8 cellular contexts compared by ENCODE assay signal in the genomic region with DNA sequence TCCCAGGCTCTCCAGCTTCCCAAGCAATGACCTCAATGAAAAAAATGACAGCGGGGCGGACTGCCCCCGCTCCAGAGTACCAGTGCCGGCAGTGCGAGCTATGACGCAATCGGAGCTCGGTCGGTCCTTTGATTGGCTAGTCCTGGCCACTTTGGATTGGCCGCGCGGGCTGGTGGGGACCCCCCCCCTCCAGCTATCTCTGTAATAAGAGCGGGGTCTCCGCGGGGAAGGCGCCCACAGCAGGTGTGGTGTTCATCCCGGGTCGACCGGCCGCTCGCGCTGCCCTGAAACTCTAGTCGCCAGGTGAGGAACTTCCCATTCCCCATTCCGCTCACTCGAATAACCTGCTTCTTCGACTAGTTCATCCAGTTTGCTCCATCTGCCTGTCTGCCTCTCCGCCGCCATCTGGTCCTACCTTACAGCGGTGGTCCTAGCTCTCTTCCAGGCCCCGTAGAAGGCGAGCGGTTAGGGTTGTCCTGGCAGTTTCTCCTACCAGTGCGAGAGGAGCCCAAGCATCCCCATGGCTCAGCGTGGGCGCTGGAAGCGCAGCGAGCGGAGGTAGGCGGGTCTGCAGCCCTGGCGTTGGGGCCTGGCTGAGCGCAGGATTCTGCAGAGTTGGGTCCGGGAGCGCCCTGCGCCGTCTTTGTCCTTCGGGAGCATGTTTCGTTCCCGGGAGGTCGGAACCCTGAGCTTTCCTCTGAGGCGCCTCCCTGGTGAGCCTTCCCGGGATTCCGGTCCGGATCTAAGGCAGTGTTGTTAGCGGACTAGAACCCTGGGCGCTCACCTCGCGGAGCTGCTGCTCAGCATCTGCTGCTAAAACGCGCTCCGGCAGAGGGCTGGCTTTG. TPM values are rescaled to one million over a fixed set of nuclear protein-coding genes. Genes with fewer than 3 reads are reported as not detected.
DNase-seq lines count a peak whose midpoint lies in the region; ATAC-seq, FAIRE-seq and TF ChIP-seq lines count a peak whose summit lies in the region.

A gene with protein sequence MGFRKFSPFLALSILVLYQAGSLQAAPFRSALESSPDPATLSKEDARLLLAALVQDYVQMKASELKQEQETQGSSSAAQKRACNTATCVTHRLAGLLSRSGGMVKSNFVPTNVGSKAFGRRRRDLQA (plus strand): TSS at position 233 of the 845 bp plus-strand sequence. CDS start 1,126 bp downstream, outside the sequence.

- H3K4me2 ChIP-seq in HepG2 (ENCODE audit: low read depth, low read length) = peak within 1 kb of the TSS; percentile 62

- H3K4me3 ChIP-seq in Peyer's patch (peak within 1 kb of the TSS in 3 of 4 donors; percentile 28 to 41 (median 38)), cardiac fibroblast (replicated peaks in 1 of 2; ENCODE audit: low read depth in 2 of 2, low read length in 2 of 2) (peak within 1 kb of the TSS; percentile 21 to 22), HepG2 (replicated peaks in 1 of 3; ENCODE audit: insufficient read depth in 1 of 3, low read depth in 2 of 3, low read length in 3 of 3) (peak within 1 kb of the TSS in 1 of 3 experiments; percentile 24; a peak in 1 of 6 replicates), thoracic aorta (peak within 1 kb of the TSS; percentile 69)

- no TSS peak for BruUV-seq in HepG2 (replicated peaks; lab: Mats Ljungman, UMichigan)

- H3K9ac ChIP-seq in HepG2 (ENCODE audit: insufficient read depth, low read depth, low read length) = no peak within 1 kb of the TSS

- no peak within 1 kb of the TSS for H2AFZ ChIP-seq in HepG2 (ENCODE audit: low read length)

- WGBS in HepG2 (ENCODE audit: low lambda C conversion rate) = 29% methylated on average over 13 of the region's 60 CpGs

- ATAC-seq in GM21526 (IDR thresholded peaks at IDR 0.05; ENCODE audit: low FRiP score, unreplicated experiment) = peak; percentile 10
- 0 out of 3 replicates have a peak, but pooled peaks have one; percentile 5 for ATAC-seq in HepG2
- no peak for ATAC-seq in thoracic aorta (ENCODE audit: insufficient number of reproducible peaks, low FRiP score, low read depth)
- no peak for ATAC-seq in GM18909 (IDR thresholded peaks at IDR 0.05; ENCODE audit: poor library complexity, unreplicated experiment)

- in situ Hi-C loops in HepG2 (cut with HindIII; ENCODE audit: extremely low pct_ligation_motif_present, low pct_unique_long_range_greater_than_20kb) = no loop called here

- POLR2A ChIA-PET in HepG2 (lab: Yijun Ruan, JAX) = no interaction called here

- intact Hi-C loops in HepG2 (cut with micrococcal nuclease; ENCODE audit: unreplicated experiment) = no loop called here

- H3K9me3 ChIP-seq in Peyer's patch (no peaks in the 10 kb centered on the region), HepG2 (ENCODE audit: low read length) (no peaks in the 10 kb centered on the region), thoracic aorta (no peaks in the 10 kb centered on the region)

- TF ChIP-seq CTCF in Peyer's patch (IDR thresholded peaks at IDR 0.05) (no peak), cardiac fibroblast (IDR thresholded peaks at IDR 0.05; ENCODE audit: low read depth, low read length) (no peak), HepG2 (CRISPR knock-in tag; IDR thresholded peaks at IDR 0.05) (no peak), thoracic aorta (IDR thresholded peaks at IDR 0.05) (no peak)

- DNase-seq in Peyer's patch (no peak), cardiac fibroblast (ENCODE audit: low read depth in 2 of 2) (peak; percentile 8 to 16), HepG2 (ENCODE audit: low spot score) (no peak), thoracic aorta (ENCODE audit: low spot score) (no peak), superior temporal gyrus (ENCODE audit: extremely low spot score) (no peak), cerebellar nuclear complex (lab: John Stamatoyannopoulos, UW) (no peak)

- H3K4me1 ChIP-seq in Peyer's patch = peaks cover 0 to 17% (median 7%) of the 10 kb centered on the region in 4 donors
- H3K4me1 ChIP-seq in HepG2 (ENCODE audit: insufficient read depth, low read length) = peaks cover 12% of the 10 kb centered on the region
- H3K4me1 ChIP-seq in thoracic aorta (ENCODE audit: control insufficient read depth in 1 of 2, low read depth in 2 of 2) = peaks cover 14 to 19% of the 10 kb centered on the region in 2 donors

- H4K20me1 ChIP-seq in HepG2 (ENCODE audit: insufficient read depth, low read length) = no peaks in the 10 kb centered on the region

- H3K36me3 ChIP-seq in Peyer's patch = no peaks in the 10 kb centered on the region
- H3K36me3 ChIP-seq in HepG2 (replicated peaks in 1 of 2; ENCODE audit: control insufficient read depth in 1 of 2, insufficient read depth in 2 of 2, low read length in 2 of 2) = no peaks in the 10 kb centered on the region
- H3K36me3 ChIP-seq in thoracic aorta = no peaks in the 10 kb centered on the region

- no peak for TF ChIP-seq RAD21 in HepG2 (CRISPR knock-in tag; IDR thresholded peaks at IDR 0.05)

- TF ChIP-seq EP300 in HepG2 (IDR thresholded peaks at IDR 0.05; ENCODE audit: low read depth in 2 of 2, low read length in 2 of 2) (no peak), HepG2 (CRISPR knock-in tag; IDR thresholded peaks at IDR 0.05; ENCODE audit: borderline replicate concordance) (no peak)

- H3K27ac ChIP-seq in Peyer's patch (no peak within 1 kb of the TSS), HepG2 (ENCODE audit: extremely low read length, insufficient read depth, low read length) (no peak within 1 kb of the TSS), thoracic aorta (no peak within 1 kb of the TSS)

- CTCF ChIA-PET in HepG2 (lab: Yijun Ruan, JAX; ENCODE audit: low intra/inter-chr PET ratio, low total read pairs) = interaction anchor here (0.7 kb wide), 1 partner anchor 103 kb away, joined by 3 read pairs; no protein-coding TSS in a partner anchor

- no peak for FAIRE-seq in HepG2 (lab: Jason Lieb, UNC)

- no peak for TF ChIP-seq POLR2A in Peyer's patch (IDR thresholded peaks at IDR 0.05)
- no peak for TF ChIP-seq POLR2A in HepG2 (IDR thresholded peaks at IDR 0.05; ENCODE audit: insufficient read depth in 1 of 2, low read depth in 2 of 2, low read length in 2 of 2)

- no peaks in the 10 kb centered on the region for H3K79me2 ChIP-seq in HepG2 (ENCODE audit: insufficient read depth, low read length)

- H3K27me3 ChIP-seq in Peyer's patch (peaks cover 0 to 10% of the 10 kb centered on the region in 2 donors), HepG2 (ENCODE audit: control insufficient read depth in 1 of 2, insufficient read depth in 2 of 2, low read length in 2 of 2) (peaks cover 5 to 30% of the 10 kb centered on the region in 2 experiments; a peak in 4 of 5 replicates), thoracic aorta (replicated peaks; ENCODE audit: insufficient read depth) (no peaks in the 10 kb centered on the region)

TF ChIP-seq in HepG2, 621 proteins besides CTCF, POLR2A, EP300 and RAD21:
- TF ChIP-seq CEBPB (IDR thresholded peaks at IDR 0.05; ENCODE audit: borderline replicate concordance, low read depth, low read length) (peak; percentile 80; the same call in 1 of the 2 replicates), SYNCRIP (IDR thresholded peaks at IDR 0.05; ENCODE audit: insufficient read depth, low read depth, low read length) (no peak), ATF7 (IDR thresholded peaks at IDR 0.05) (peak; percentile 15; the same call in 1 of the 2 replicates), ATF7 (CRISPR knock-in tag; IDR thresholded peaks at IDR 0.05) (no peak), CEBPG (CRISPR knock-in tag; IDR thresholded peaks at IDR 0.05) (peak; percentile 40; the same call in 1 of the 2 replicates)
- TF ChIP-seq, protein P1, sequence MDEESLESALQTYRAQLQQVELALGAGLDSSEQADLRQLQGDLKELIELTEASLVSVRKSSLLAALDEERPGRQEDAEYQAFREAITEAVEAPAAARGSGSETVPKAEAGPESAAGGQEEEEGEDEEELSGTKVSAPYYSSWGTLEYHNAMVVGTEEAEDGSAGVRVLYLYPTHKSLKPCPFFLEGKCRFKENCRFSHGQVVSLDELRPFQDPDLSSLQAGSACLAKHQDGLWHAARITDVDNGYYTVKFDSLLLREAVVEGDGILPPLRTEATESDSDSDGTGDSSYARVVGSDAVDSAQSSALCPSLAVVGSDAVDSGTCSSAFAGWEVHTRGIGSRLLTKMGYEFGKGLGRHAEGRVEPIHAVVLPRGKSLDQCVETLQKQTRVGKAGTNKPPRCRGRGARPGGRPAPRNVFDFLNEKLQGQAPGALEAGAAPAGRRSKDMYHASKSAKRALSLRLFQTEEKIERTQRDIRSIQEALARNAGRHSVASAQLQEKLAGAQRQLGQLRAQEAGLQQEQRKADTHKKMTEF (CRISPR knock-in tag; IDR thresholded peaks at IDR 0.05) = no peak

RNA-seq across cellular contexts. Expression of the gene that starts here (rescaled TPM):
- total RNA-seq in Peyer's patch (1 to 10 TPM in 1 of 4 donors, under 1 TPM in 1, not detected in 2; 0.67 to 5.0 TPM), HepG2 (2016; rRNA removed; fragmentation: Illumina TruSeq; extraction: Trizol) (not detected in 2 replicates), thoracic aorta (1 to 10 TPM in 1 of 2 donors, not detected in 1; 1.5 TPM)
- not detected in 2 replicates for total RNA-seq in HepG2 (2016; cell fraction: cytosol; rRNA removed; fragmentation: Illumina TruSeq; extraction: Trizol; ENCODE audit: low read depth)
- total RNA-seq in HepG2 (2016; cell fraction: insoluble cytoplasmic fraction; rRNA removed; fragmentation: Illumina TruSeq; extraction: Trizol) = not detected in 2 replicates
- total RNA-seq in HepG2 (2016; cell fraction: membrane; rRNA removed; fragmentation: Illumina TruSeq; extraction: Trizol) = not detected in 2 replicates
- total RNA-seq in HepG2 (2016; cell fraction: nucleus; rRNA removed; fragmentation: Illumina TruSeq; extraction: Trizol) = not detected in 2 replicates
- polyA plus RNA-seq in HepG2 (2011; rRNA removed) = not detected in 2 replicates
- polyA plus RNA-seq in HepG2 (2011; cell fraction: cytosol; rRNA removed) = not detected in 2 replicates
- polyA plus RNA-seq in HepG2 (2011; cell fraction: nucleus; rRNA removed) = 0.05 and 0.11 TPM in 2 replicates
- not detected in 2 replicates for polyA plus RNA-seq in HepG2 (2012)
- polyA plus RNA-seq in HepG2 (2016; cell fraction: cytosol; fragmentation: Illumina TruSeq; extraction: Trizol; ENCODE audit: low read depth) = not detected in 2 replicates
- not detected in 2 replicates for polyA plus RNA-seq in HepG2 (2016; cell fraction: insoluble cytoplasmic fraction; fragmentation: Illumina TruSeq; extraction: Trizol; ENCODE audit: low read depth)
- not detected in 2 replicates for polyA plus RNA-seq in HepG2 (2016; cell fraction: membrane; fragmentation: Illumina TruSeq; extraction: Trizol; ENCODE audit: low read depth)
- polyA plus RNA-seq in HepG2 (2016; cell fraction: nucleus; fragmentation: Illumina TruSeq; extraction: Trizol; ENCODE audit: insufficient read depth, low read depth) = not detected in 2 replicates
- polyA minus RNA-seq in HepG2 (2011; rRNA and poly(A)+ RNA removed; ENCODE audit: low replicate concordance) = not detected in 2 replicates
- not detected in 2 replicates for polyA minus RNA-seq in HepG2 (2011; cell fraction: cytosol; rRNA and poly(A)+ RNA removed)
- 0.26 TPM in 1 of 2 replicates, not detected in the other for polyA minus RNA-seq in HepG2 (2011; cell fraction: nucleus; rRNA and poly(A)+ RNA removed)

Comparison
In these comparisons a context has a peak if more than half of its experiments do, and no peak if none do; other contexts are left out.
1. Peak in ATAC-seq and H3K4me2 ChIP-seq in HepG2; RNA of the gene not detected or under 1 TPM.
2. DNase-seq: peak in cardiac fibroblast (2 of 2); none in Peyer's patch (0 of 3), HepG2 (single experiment), thoracic aorta (single experiment), superior temporal gyrus (single experiment) and cerebellar nuclear complex (0 of 2).